In genomic region chr3:149579838-149580542, GRCh38 we compare ENCODE assay signal across 10 cellular contexts.
DNase-seq lines count a peak whose midpoint lies in the region; ATAC-seq, FAIRE-seq and TF ChIP-seq lines count a peak whose summit lies in the region.
"Had no signal": no experiment of that assay in that cellular context is flagged by ENCODE, and none has a peak within 500 bp of the region (broad histone marks: within the 10 kb centered on the region; RNA-seq: fewer than 3 reads in every experiment).

No MANE protein-coding gene starts in this region.

- H4K20me1 ChIP-seq in astrocyte (ENCODE audit: insufficient read depth, low read length): no peaks in the 10 kb centered on the region

- H3K9me3 ChIP-seq in astrocyte (ENCODE audit: insufficient read depth, low read depth, low read length): no peaks in the 10 kb centered on the region

- peak overlapping the region; percentile 95 for H3K27ac Mint-ChIP-seq in astrocyte (ENCODE audit: unreplicated experiment)
- H3K27ac Mint-ChIP-seq: stimulated activated naive CD8-positive, alpha-beta T cell treated with anti-CD3 and anti-CD28 coated beads, Interleukin-15, Interleukin-2, amounts not matched to agents 100 ng/mL and 50 ng/mL, for 24 hours had no signal

- DNase-seq in astrocyte (ENCODE audit: low read depth) (peak; percentile 88), NCI-H2081 (lab: John Stamatoyannopoulos, UW) (no peak), SHP77 treated with DMSO at 0.1 percent for 48 hours (lab: John Stamatoyannopoulos, UW) (no peak), dedifferentiated amniotic fluid mesenchymal stem cell (ENCODE audit: extremely low spot score) (no peak)
- DNase-seq: NCI-H82 had no signal

- H3K4me3 Mint-ChIP-seq in astrocyte (ENCODE audit: unreplicated experiment): peak overlapping the region; percentile 24
- H3K4me3 Mint-ChIP-seq: stimulated activated naive CD8-positive, alpha-beta T cell treated with anti-CD3 and anti-CD28 coated beads, Interleukin-15, Interleukin-2, amounts not matched to agents 100 ng/mL and 50 ng/mL, for 24 hours had no signal

- H3K27ac ChIP-seq in astrocyte (ENCODE audit: low read depth, low read length): peak overlapping the region; percentile 93
- no peak overlapping the region for H3K27ac ChIP-seq in rectal smooth muscle tissue (ENCODE audit: low read depth, low read length)

- H3K4me1 ChIP-seq in astrocyte (ENCODE audit: insufficient read depth, low read length) (peaks cover 73% of the 10 kb centered on the region), rectal smooth muscle tissue (ENCODE audit: control insufficient read depth, insufficient read depth, low read length) (peaks cover 32% of the 10 kb centered on the region)

- peaks cover 78% of the 10 kb centered on the region for H3K4me1 Mint-ChIP-seq in astrocyte (ENCODE audit: low read depth, unreplicated experiment)

- H3K9me3 Mint-ChIP-seq in astrocyte (ENCODE audit: unreplicated experiment): no peaks in the 10 kb centered on the region
- H3K9me3 Mint-ChIP-seq: stimulated activated naive CD8-positive, alpha-beta T cell treated with anti-CD3 and anti-CD28 coated beads, Interleukin-15, Interleukin-2, amounts not matched to agents 100 ng/mL and 50 ng/mL, for 24 hours had no signal

- H3K36me3 ChIP-seq in astrocyte (ENCODE audit: insufficient read depth, low read length) (no peaks in the 10 kb centered on the region), rectal smooth muscle tissue (ENCODE audit: control insufficient read depth, insufficient read depth, low read length) (no peaks in the 10 kb centered on the region)

- peaks cover 60% of the 10 kb centered on the region for H3K79me2 ChIP-seq in astrocyte (ENCODE audit: insufficient read depth, low read length)

- no peak for FAIRE-seq in astrocyte (lab: Jason Lieb, UNC)

- H3K4me2 ChIP-seq in astrocyte (ENCODE audit: low read length): peak overlapping the region; percentile 76

- H2AFZ ChIP-seq in astrocyte (ENCODE audit: low read depth, low read length): no peak overlapping the region

- no peaks in the 10 kb centered on the region for H3K36me3 Mint-ChIP-seq in astrocyte (ENCODE audit: low read depth, unreplicated experiment)

- no peaks in the 10 kb centered on the region for H3K27me3 Mint-ChIP-seq in astrocyte (ENCODE audit: low read depth, unreplicated experiment)

- peak; percentile 47 for ATAC-seq in GM18508 (IDR thresholded peaks at IDR 0.05; ENCODE audit: insufficient read depth, unreplicated experiment)
- ATAC-seq in HG03066 (IDR thresholded peaks at IDR 0.05; ENCODE audit: low read depth, unreplicated experiment): peak; percentile 40
- ATAC-seq in HG03571 (IDR thresholded peaks at IDR 0.05; ENCODE audit: unreplicated experiment): no peak

- H3K9ac ChIP-seq in astrocyte (ENCODE audit: low read length): peak overlapping the region; percentile 70
- no peak overlapping the region for H3K9ac ChIP-seq in rectal smooth muscle tissue (ENCODE audit: low read length)

- H3K27me3 ChIP-seq in astrocyte (ENCODE audit: insufficient read depth, low read length): no peaks in the 10 kb centered on the region
- H3K27me3 ChIP-seq in rectal smooth muscle tissue (ENCODE audit: control insufficient read depth, insufficient read depth, low read length): no peaks in the 10 kb centered on the region

- H3K4me3 ChIP-seq in astrocyte (ENCODE audit: insufficient read depth, low read depth, low read length): peak overlapping the region; percentile 0
- peak overlapping the region; percentile 13 for H3K4me3 ChIP-seq in rectal smooth muscle tissue (ENCODE audit: low read length)

- TF ChIP-seq CTCF in astrocyte (IDR thresholded peaks at IDR 0.05; ENCODE audit: insufficient read depth, low read depth, low read length): no peak
